In the genomic region with DNA sequence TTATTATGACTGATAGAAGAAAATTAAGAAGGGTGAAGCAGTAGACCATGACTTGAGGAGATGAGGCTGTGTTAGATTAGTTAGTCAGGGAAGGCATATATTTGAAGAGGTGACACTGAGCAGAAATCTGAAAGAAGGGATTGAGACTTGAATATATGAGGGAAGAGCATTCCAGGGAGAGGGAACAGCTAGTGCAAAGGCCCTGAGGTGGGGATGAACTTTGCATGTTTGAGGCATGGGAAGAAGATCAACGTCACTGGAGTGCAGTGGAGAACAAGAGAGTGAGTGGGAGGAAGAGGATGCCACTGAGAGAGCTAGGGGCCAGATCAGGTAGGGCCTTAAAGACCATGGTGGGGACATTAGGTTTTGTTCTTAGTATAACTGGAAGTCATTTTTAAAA, we compare ENCODE assay signal across 20 cellular contexts.
"Had no signal": no experiment of that assay in that cellular context is flagged by ENCODE, and none has a peak within 500 bp of the region (broad histone marks: within the 10 kb centered on the region; RNA-seq: fewer than 3 reads in every experiment).

No MANE protein-coding gene starts in this region.

- H3K36me3 ChIP-seq: heart left ventricle, neutrophil, sigmoid colon, tibial nerve, upper lobe of right lung, vagina had no signal

- H3K4me1 ChIP-seq: sigmoid colon, upper lobe of right lung, vagina had no signal

- H3K27me3 ChIP-seq: heart left ventricle, neutrophil, sigmoid colon, testis, tibial nerve, upper lobe of right lung, vagina had no signal

- H3K27ac ChIP-seq: coronary artery, neutrophil, sigmoid colon, skin epidermis, testis, tibial nerve, upper lobe of right lung, vagina had no signal

- H3K4me1 Mint-ChIP-seq: endodermal cell had no signal

- H3K27ac Mint-ChIP-seq: endodermal cell; naive thymus-derived CD4-positive, alpha-beta T cell had no signal

- ATAC-seq: esophagus mucosa; heart left ventricle; left colon; naive thymus-derived CD4-positive, alpha-beta T cell; upper lobe of right lung had no signal

- FAIRE-seq: frontal cortex had no signal

- H3K9me3 ChIP-seq: neutrophil, testis, upper lobe of right lung, vagina had no signal

- H3K4me3 ChIP-seq: coronary artery, heart left ventricle, sigmoid colon, skin epidermis, testis, tibial nerve, upper lobe of right lung, vagina had no signal

- H3K4me3 Mint-ChIP-seq: endodermal cell; naive thymus-derived CD4-positive, alpha-beta T cell had no signal

- DNase-seq: effector CD4-positive, alpha-beta T cell; endodermal cell; heart left ventricle; hippocampal formation; left colon; naive thymus-derived CD4-positive, alpha-beta T cell; posterior cingulate gyrus; sigmoid colon; stimulated activated CD4-positive, alpha-beta T cell treated with anti-CD3 and anti-CD28 coated beads, Interleukin-2, amount 100 ng/mL, for 24 hours; stimulated activated CD4-positive, alpha-beta T cell treated with anti-CD3 and anti-CD28 coated beads, Interleukin-4, amount 100 ng/mL, for 4 hours; stimulated activated naive CD4-positive, alpha-beta T cell treated with Interleukin-2 at 50 U/mL for 16 hours; testis; upper lobe of right lung had no signal
